21 cellular contexts compared by ENCODE assay signal in the genomic region with DNA sequence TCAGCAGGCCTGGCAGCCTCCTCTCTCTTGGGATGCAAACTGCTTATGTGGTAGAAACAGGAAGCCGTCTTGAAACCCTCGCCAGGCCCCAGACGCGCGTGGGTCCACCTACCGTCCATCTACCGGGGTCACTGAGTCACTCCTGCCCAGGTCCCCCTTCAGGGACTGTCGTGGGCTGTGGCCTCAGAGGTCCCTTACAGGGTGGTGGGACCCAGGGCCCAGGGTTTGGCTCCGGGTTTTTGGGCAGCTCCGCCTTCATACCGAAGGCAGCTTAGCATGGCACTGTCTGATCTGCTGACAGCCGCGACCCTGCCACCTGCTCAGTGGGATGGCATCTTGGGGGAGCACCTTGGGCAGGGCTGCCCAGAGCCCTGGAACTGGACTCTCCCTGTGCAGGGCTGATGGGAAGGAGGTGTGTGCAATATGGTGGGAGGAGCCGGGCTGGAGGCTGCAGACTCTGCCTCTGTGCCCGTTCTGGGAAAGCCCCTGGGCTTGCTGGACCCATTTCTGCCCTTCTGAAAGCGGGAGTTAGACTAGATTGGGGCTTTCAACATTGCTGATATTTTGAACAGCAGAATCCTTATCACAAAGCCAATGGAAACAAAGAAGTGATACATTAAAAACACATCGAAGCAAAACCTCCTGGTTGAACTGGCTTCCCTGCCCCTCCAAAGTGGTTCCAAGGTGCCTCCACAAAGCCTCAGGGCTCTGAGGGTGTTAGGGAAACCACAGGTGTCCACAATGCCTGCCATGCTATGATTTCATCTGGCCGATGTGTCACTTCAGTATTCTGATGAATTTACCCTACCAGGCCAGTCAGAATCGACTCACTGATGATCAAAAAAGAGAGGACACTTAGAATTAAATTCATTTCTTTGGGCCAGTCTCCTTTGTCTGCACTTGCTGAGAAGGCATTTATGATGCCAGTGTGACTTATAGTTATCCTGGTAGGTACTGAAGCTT.
"Had no signal": no experiment of that assay in that cellular context is flagged by ENCODE, and none has a peak within 500 bp of the region (broad histone marks: within the 10 kb centered on the region; RNA-seq: fewer than 3 reads in every experiment).

No MANE protein-coding gene starts in this region.

- DNase-seq: activated CD4-positive, alpha-beta memory T cell treated with anti-CD3 and anti-CD28 coated beads for 36 hours; activated CD4-positive, alpha-beta T cell treated with anti-CD3 and anti-CD28 coated beads, Interleukin-2, amount 10 ng/mL, durations not matched to agents 7 days and 5 days; activated CD4-positive, CD25-positive, alpha-beta regulatory T cell; activated CD8-positive, alpha-beta memory T cell treated with anti-CD3 and anti-CD28 coated beads for 24 hours; activated gamma-delta T cell; activated naive CD4-positive, alpha-beta T cell treated with anti-CD3 and anti-CD28 coated beads for 36 hours; activated naive CD8-positive, alpha-beta T cell treated with anti-CD3 and anti-CD28 coated beads for 36 hours; activated T-cell treated with anti-CD3 and anti-CD28 coated beads, Interleukin-2, amount 50 U/mL, for 4 hours; caudate nucleus; IMR-90; KBM-7; MV-4-11; NCI-H1092 treated with DMSO at 0.1 percent for 48 hours; NCI-H1417 treated with DMSO at 0.1 percent for 48 hours; NCI-H1694; NCI-H2029; NCI-H446; NCI-H524; PC-3; SHP77 had no signal

- H3K27ac ChIP-seq: VCaP had no signal

- H3K4me3 Mint-ChIP-seq: activated CD4-positive, alpha-beta memory T cell treated with anti-CD3 and anti-CD28 coated beads for 36 hours; activated CD4-positive, alpha-beta T cell treated with anti-CD3 and anti-CD28 coated beads, Interleukin-2, amount 10 ng/mL, durations not matched to agents 7 days and 5 days; activated naive CD4-positive, alpha-beta T cell treated with anti-CD3 and anti-CD28 coated beads for 36 hours; activated naive CD8-positive, alpha-beta T cell treated with anti-CD3 and anti-CD28 coated beads for 36 hours; activated T-cell treated with anti-CD3 and anti-CD28 coated beads, Interleukin-2, amount 50 U/mL, for 4 hours had no signal

- H3K27ac Mint-ChIP-seq: activated CD4-positive, alpha-beta memory T cell treated with anti-CD3 and anti-CD28 coated beads for 36 hours; activated CD4-positive, alpha-beta T cell treated with anti-CD3 and anti-CD28 coated beads, Interleukin-2, amount 10 ng/mL, durations not matched to agents 7 days and 5 days; activated naive CD4-positive, alpha-beta T cell treated with anti-CD3 and anti-CD28 coated beads for 36 hours; activated naive CD8-positive, alpha-beta T cell treated with anti-CD3 and anti-CD28 coated beads for 36 hours had no signal

- H3K27me3 Mint-ChIP-seq: activated CD4-positive, alpha-beta memory T cell treated with anti-CD3 and anti-CD28 coated beads for 36 hours had no signal

- H3K4me1 Mint-ChIP-seq: activated CD4-positive, alpha-beta T cell treated with anti-CD3 and anti-CD28 coated beads, Interleukin-2, amount 10 ng/mL, durations not matched to agents 7 days and 5 days; activated naive CD8-positive, alpha-beta T cell treated with anti-CD3 and anti-CD28 coated beads for 36 hours had no signal

- H3K36me3 Mint-ChIP-seq: activated CD4-positive, alpha-beta memory T cell treated with anti-CD3 and anti-CD28 coated beads for 36 hours; activated naive CD8-positive, alpha-beta T cell treated with anti-CD3 and anti-CD28 coated beads for 36 hours had no signal

- H3K9me3 Mint-ChIP-seq: activated CD4-positive, alpha-beta memory T cell treated with anti-CD3 and anti-CD28 coated beads for 36 hours; activated CD4-positive, alpha-beta T cell treated with anti-CD3 and anti-CD28 coated beads, Interleukin-2, amount 10 ng/mL, durations not matched to agents 7 days and 5 days; activated naive CD4-positive, alpha-beta T cell treated with anti-CD3 and anti-CD28 coated beads for 36 hours; activated naive CD8-positive, alpha-beta T cell treated with anti-CD3 and anti-CD28 coated beads for 36 hours; activated T-cell treated with anti-CD3 and anti-CD28 coated beads, Interleukin-2, amount 50 U/mL, for 4 hours had no signal

- ATAC-seq: activated T-cell treated with anti-CD3 and anti-CD28 coated beads, Interleukin-2, amount 50 U/mL, for 4 hours; PC-3 had no signal
